Comparison of ENCODE assay signal across 1 cellular context in the genomic region with DNA sequence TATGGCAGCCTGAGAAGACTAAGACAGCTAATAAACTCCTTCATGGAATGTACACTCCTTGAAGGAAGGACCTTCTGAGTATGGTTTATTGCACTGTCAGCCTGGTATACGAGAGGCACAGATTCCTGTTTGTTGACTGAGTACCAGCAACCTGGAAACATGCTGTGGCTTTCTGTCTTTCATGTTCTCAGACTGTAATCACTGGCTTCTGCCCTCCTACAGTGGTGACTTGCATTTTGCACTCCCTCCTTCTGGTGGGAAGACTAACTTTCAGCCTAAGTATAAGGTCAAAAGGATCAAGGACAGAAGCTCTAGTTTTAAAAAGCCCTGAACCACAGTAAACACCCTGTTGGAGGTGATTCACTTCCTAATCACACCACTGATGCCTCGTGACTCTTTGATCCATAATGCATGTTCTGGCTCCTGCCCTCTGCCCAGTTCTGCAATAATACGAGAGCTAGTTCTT.
TF ChIP-seq lines count a peak whose summit lies in the region.

No MANE protein-coding gene starts in this region.

TF ChIP-seq in HepG2, 621 proteins besides CTCF, POLR2A, EP300 and RAD21 (continued from another document and continues in another):
- TF ChIP-seq ZNF503 (CRISPR knock-in tag; IDR thresholded peaks at IDR 0.05) = peak; percentile 40; the same call in 1 of the 2 replicates
- no peak for TF ChIP-seq XBP1 (CRISPR knock-in tag; IDR thresholded peaks at IDR 0.05)
- peak; percentile 66 for TF ChIP-seq NR2F2 (IDR thresholded peaks at IDR 0.05; ENCODE audit: borderline replicate concordance, low read depth)
- 0 out of 2 replicates have a peak, but pooled peaks have one; percentile 20 for TF ChIP-seq THAP11 (CRISPR knock-in tag; IDR thresholded peaks at IDR 0.05)
- TF ChIP-seq ZNF615 (CRISPR knock-in tag; IDR thresholded peaks at IDR 0.05; ENCODE audit: borderline replicate concordance) = no peak
- TF ChIP-seq ATF3 (CRISPR knock-in tag; IDR thresholded peaks at IDR 0.05) = 0 out of 2 replicates have a peak, but pooled peaks have one; percentile 14
- TF ChIP-seq FOSL1 (CRISPR knock-in tag; IDR thresholded peaks at IDR 0.05; ENCODE audit: borderline replicate concordance) = peak; percentile 79; the same call in 1 of the 2 replicates
- TF ChIP-seq ZNF343 (CRISPR knock-in tag; IDR thresholded peaks at IDR 0.05) = no peak
- peak; percentile 73 for TF ChIP-seq JUN (CRISPR knock-in tag; IDR thresholded peaks at IDR 0.05)
- no peak for TF ChIP-seq ZNF234 (CRISPR knock-in tag; conservative IDR thresholded peaks at IDR 0.05)
- TF ChIP-seq, protein P1, sequence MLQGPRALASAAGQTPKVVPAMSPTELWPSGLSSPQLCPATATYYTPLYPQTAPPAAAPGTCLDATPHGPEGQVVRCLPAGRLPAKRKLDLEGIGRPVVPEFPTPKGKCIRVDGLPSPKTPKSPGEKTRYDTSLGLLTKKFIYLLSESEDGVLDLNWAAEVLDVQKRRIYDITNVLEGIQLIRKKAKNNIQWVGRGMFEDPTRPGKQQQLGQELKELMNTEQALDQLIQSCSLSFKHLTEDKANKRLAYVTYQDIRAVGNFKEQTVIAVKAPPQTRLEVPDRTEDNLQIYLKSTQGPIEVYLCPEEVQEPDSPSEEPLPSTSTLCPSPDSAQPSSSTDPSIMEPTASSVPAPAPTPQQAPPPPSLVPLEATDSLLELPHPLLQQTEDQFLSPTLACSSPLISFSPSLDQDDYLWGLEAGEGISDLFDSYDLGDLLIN (CRISPR knock-in tag; IDR thresholded peaks at IDR 0.05; ENCODE audit: borderline replicate concordance) = no peak
- TF ChIP-seq, protein P2, sequence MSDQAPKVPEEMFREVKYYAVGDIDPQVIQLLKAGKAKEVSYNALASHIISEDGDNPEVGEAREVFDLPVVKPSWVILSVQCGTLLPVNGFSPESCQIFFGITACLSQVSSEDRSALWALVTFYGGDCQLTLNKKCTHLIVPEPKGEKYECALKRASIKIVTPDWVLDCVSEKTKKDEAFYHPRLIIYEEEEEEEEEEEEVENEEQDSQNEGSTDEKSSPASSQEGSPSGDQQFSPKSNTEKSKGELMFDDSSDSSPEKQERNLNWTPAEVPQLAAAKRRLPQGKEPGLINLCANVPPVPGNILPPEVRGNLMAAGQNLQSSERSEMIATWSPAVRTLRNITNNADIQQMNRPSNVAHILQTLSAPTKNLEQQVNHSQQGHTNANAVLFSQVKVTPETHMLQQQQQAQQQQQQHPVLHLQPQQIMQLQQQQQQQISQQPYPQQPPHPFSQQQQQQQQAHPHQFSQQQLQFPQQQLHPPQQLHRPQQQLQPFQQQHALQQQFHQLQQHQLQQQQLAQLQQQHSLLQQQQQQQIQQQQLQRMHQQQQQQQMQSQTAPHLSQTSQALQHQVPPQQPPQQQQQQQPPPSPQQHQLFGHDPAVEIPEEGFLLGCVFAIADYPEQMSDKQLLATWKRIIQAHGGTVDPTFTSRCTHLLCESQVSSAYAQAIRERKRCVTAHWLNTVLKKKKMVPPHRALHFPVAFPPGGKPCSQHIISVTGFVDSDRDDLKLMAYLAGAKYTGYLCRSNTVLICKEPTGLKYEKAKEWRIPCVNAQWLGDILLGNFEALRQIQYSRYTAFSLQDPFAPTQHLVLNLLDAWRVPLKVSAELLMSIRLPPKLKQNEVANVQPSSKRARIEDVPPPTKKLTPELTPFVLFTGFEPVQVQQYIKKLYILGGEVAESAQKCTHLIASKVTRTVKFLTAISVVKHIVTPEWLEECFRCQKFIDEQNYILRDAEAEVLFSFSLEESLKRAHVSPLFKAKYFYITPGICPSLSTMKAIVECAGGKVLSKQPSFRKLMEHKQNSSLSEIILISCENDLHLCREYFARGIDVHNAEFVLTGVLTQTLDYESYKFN (CRISPR knock-in tag; conservative IDR thresholded peaks at IDR 0.05) = peak; percentile 72
- TF ChIP-seq ZNF7 (CRISPR knock-in tag; IDR thresholded peaks at IDR 0.05) = no peak
- no peak for TF ChIP-seq ZNF367 (CRISPR knock-in tag; IDR thresholded peaks at IDR 0.05; ENCODE audit: borderline replicate concordance)
- no peak for TF ChIP-seq HNRNPUL1 (IDR thresholded peaks at IDR 0.05; ENCODE audit: low read depth, low read length)
- no peak for TF ChIP-seq ZNF33A (CRISPR knock-in tag; IDR thresholded peaks at IDR 0.05; ENCODE audit: borderline replicate concordance)
- TF ChIP-seq ZBTB7B (CRISPR knock-in tag; IDR thresholded peaks at IDR 0.05) = no peak
- TF ChIP-seq ZNF496 (CRISPR knock-in tag; IDR thresholded peaks at IDR 0.05; ENCODE audit: insufficient replicate concordance) = no peak
- TF ChIP-seq, protein P3, sequence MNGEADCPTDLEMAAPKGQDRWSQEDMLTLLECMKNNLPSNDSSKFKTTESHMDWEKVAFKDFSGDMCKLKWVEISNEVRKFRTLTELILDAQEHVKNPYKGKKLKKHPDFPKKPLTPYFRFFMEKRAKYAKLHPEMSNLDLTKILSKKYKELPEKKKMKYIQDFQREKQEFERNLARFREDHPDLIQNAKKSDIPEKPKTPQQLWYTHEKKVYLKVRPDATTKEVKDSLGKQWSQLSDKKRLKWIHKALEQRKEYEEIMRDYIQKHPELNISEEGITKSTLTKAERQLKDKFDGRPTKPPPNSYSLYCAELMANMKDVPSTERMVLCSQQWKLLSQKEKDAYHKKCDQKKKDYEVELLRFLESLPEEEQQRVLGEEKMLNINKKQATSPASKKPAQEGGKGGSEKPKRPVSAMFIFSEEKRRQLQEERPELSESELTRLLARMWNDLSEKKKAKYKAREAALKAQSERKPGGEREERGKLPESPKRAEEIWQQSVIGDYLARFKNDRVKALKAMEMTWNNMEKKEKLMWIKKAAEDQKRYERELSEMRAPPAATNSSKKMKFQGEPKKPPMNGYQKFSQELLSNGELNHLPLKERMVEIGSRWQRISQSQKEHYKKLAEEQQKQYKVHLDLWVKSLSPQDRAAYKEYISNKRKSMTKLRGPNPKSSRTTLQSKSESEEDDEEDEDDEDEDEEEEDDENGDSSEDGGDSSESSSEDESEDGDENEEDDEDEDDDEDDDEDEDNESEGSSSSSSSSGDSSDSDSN (CRISPR knock-in tag; IDR thresholded peaks at IDR 0.05) = no peak
- TF ChIP-seq IRF2 (CRISPR knock-in tag; IDR thresholded peaks at IDR 0.05) = peak; percentile 30; the same call in 1 of the 2 replicates
- no peak for TF ChIP-seq SOX13 (IDR thresholded peaks at IDR 0.05)
- peak in 1 of 2 experiments; percentile 69; a peak in 1 of 4 replicates for TF ChIP-seq SOX13 (CRISPR knock-in tag; conservative IDR thresholded peaks at IDR 0.05 in 1 of 2, IDR thresholded peaks at IDR 0.05 in 1 of 2)
- TF ChIP-seq, protein P4, sequence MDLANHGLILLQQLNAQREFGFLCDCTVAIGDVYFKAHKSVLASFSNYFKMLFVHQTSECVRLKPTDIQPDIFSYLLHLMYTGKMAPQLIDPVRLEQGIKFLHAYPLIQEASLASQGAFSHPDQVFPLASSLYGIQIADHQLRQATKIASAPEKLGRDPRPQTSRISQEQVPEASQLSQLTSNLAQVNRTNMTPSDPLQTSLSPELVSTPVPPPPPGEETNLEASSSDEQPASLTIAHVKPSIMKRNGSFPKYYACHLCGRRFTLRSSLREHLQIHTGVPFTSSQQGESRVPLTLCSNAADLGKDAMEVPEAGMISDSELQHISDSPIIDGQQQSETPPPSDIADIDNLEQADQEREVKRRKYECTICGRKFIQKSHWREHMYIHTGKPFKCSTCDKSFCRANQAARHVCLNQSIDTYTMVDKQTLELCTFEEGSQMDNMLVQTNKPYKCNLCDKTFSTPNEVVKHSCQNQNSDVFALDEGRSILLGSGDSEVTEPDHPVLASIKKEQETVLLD (CRISPR knock-in tag; IDR thresholded peaks at IDR 0.05; ENCODE audit: low read depth) = no peak
- TF ChIP-seq, protein P5, sequence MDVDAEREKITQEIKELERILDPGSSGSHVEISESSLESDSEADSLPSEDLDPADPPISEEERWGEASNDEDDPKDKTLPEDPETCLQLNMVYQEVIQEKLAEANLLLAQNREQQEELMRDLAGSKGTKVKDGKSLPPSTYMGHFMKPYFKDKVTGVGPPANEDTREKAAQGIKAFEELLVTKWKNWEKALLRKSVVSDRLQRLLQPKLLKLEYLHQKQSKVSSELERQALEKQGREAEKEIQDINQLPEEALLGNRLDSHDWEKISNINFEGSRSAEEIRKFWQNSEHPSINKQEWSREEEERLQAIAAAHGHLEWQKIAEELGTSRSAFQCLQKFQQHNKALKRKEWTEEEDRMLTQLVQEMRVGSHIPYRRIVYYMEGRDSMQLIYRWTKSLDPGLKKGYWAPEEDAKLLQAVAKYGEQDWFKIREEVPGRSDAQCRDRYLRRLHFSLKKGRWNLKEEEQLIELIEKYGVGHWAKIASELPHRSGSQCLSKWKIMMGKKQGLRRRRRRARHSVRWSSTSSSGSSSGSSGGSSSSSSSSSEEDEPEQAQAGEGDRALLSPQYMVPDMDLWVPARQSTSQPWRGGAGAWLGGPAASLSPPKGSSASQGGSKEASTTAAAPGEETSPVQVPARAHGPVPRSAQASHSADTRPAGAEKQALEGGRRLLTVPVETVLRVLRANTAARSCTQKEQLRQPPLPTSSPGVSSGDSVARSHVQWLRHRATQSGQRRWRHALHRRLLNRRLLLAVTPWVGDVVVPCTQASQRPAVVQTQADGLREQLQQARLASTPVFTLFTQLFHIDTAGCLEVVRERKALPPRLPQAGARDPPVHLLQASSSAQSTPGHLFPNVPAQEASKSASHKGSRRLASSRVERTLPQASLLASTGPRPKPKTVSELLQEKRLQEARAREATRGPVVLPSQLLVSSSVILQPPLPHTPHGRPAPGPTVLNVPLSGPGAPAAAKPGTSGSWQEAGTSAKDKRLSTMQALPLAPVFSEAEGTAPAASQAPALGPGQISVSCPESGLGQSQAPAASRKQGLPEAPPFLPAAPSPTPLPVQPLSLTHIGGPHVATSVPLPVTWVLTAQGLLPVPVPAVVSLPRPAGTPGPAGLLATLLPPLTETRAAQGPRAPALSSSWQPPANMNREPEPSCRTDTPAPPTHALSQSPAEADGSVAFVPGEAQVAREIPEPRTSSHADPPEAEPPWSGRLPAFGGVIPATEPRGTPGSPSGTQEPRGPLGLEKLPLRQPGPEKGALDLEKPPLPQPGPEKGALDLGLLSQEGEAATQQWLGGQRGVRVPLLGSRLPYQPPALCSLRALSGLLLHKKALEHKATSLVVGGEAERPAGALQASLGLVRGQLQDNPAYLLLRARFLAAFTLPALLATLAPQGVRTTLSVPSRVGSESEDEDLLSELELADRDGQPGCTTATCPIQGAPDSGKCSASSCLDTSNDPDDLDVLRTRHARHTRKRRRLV (CRISPR knock-in tag; IDR thresholded peaks at IDR 0.05) = no peak
- TF ChIP-seq NFKB2 (CRISPR knock-in tag; IDR thresholded peaks at IDR 0.05; ENCODE audit: borderline replicate concordance) = no peak
- peak; percentile 18; the same call in 1 of the 2 replicates for TF ChIP-seq GATA4 (IDR thresholded peaks at IDR 0.05; ENCODE audit: borderline replicate concordance, low read depth)
- TF ChIP-seq ZNF3 (CRISPR knock-in tag; IDR thresholded peaks at IDR 0.05) = peak; percentile 92
- no peak for TF ChIP-seq AKNA (CRISPR knock-in tag; IDR thresholded peaks at IDR 0.05; ENCODE audit: borderline replicate concordance)
- TF ChIP-seq PPARG (CRISPR knock-in tag; conservative IDR thresholded peaks at IDR 0.05) = 0 out of 2 replicates have a peak, but pooled peaks have one; percentile 28
- no peak for TF ChIP-seq ZIK1 (CRISPR knock-in tag; IDR thresholded peaks at IDR 0.05; ENCODE audit: borderline replicate concordance, low read depth)
- no peak for TF ChIP-seq ZNF260 (CRISPR knock-in tag; IDR thresholded peaks at IDR 0.05; ENCODE audit: borderline replicate concordance, low read depth)
- no peak for TF ChIP-seq HNRNPH1 (optimal IDR thresholded peaks at IDR 0.05; ENCODE audit: low read depth, low read length)
- TF ChIP-seq SMAD3 (CRISPR knock-in tag; IDR thresholded peaks at IDR 0.05) = peak; percentile 52; the same call in 1 of the 2 replicates
